ENCODE assay signal across 1 cellular context in genomic region chr17:1899403-1900000, GRCh38.
TF ChIP-seq lines count a peak whose summit lies in the region.

No MANE protein-coding gene starts in this region.

TF ChIP-seq in HepG2, 621 proteins besides CTCF, POLR2A, EP300 and RAD21 (continued from another document):
- TF ChIP-seq ZBTB37 (CRISPR knock-in tag; IDR thresholded peaks at IDR 0.05) (no peak), ZBTB39 (CRISPR knock-in tag; IDR thresholded peaks at IDR 0.05) (no peak)
